Comparison of ENCODE assay signal across 8 cellular contexts in the genomic region with DNA sequence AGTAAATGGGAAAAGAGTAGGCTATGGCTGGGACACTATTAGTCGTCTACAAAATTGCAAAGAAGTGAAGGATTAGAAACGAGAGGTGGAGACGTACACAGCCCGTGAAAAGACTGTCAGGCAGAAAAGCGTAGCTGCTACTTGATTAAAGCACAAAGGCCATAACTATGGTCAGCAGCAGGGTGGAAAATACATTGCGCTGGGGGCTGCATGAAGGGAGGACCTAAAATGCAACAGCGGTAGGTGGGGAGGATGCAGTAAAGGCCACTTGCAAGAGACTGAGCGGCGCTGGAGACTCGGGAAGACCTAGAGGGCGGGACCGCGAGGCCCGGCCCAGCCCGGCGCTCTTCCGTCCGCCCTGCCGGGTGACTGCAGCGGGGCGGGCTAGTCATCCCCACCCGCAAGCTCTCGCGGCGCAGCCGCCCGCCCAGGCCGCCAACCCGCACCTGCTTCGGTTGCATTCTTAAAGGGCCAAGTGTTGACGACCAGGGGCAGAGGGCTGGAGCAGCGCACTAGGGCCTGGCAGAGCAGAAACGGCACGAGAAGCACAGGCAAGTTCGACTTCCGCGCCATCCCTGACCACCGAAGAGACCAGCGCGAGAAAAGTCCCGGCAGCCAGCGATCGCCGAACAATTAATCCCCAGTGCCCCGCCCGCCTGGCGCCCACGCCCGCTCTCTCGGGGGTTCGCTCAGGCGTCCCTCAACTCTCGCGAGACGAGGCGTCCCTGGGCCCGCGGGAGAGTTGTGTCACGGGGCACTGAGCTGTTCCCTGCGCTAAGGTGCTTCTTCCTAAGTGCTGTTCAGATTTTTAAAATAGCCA. TPM values are rescaled to one million over a fixed set of nuclear protein-coding genes. Genes with fewer than 3 reads are reported as not detected.
DNase-seq lines count a peak whose midpoint lies in the region; ATAC-seq and TF ChIP-seq lines count a peak whose summit lies in the region.

A gene (minus strand): TSS at position 635 of the 820 bp plus-strand sequence. CDS start 62 bp downstream, at position 573.

- ATAC-seq in HG02678 (IDR thresholded peaks at IDR 0.05; ENCODE audit: unreplicated experiment): peak; percentile 85
- ATAC-seq in T-cell (replicated peaks in 1 of 4): peak; percentile 91 to 94 (median 92)
- ATAC-seq in heart left ventricle: peak; percentile 98 to 99 (median 99)
- peak; percentile 97 to 98 for ATAC-seq in upper lobe of left lung (ENCODE audit: low FRiP score in 2 of 2)

- H3K27me3 ChIP-seq in adrenal gland: no peaks in the 10 kb centered on the region
- H3K27me3 ChIP-seq in heart left ventricle: no peaks in the 10 kb centered on the region
- no peaks in the 10 kb centered on the region for H3K27me3 ChIP-seq in upper lobe of left lung

- H3K36me3 Mint-ChIP-seq in T-cell: peaks cover 21% of the 10 kb centered on the region

- H3K4me3 ChIP-seq in GM12865 (ENCODE audit: low read depth, low read length): peak within 1 kb of the TSS; percentile 98
- H3K4me3 ChIP-seq in adrenal gland: peak within 1 kb of the TSS; percentile 39 to 88 (median 78)
- peak within 1 kb of the TSS; percentile 28 to 87 (median 73) for H3K4me3 ChIP-seq in heart left ventricle
- H3K4me3 ChIP-seq in upper lobe of left lung: peak within 1 kb of the TSS; percentile 52 to 68 (median 61)

- TF ChIP-seq EP300 in upper lobe of left lung (IDR thresholded peaks at IDR 0.05): no peak

- no peak for TF ChIP-seq CTCF in GM12865 (IDR thresholded peaks at IDR 0.05; ENCODE audit: insufficient read depth, low read depth, low read length, missing control alignments)
- no peak for TF ChIP-seq CTCF in adrenal gland (IDR thresholded peaks at IDR 0.05)
- peak in 2 of 12 donors; percentile 9 to 30 for TF ChIP-seq CTCF in heart left ventricle (IDR thresholded peaks at IDR 0.05)
- peak in 1 of 6 experiments; percentile 33 for TF ChIP-seq CTCF in upper lobe of left lung (IDR thresholded peaks at IDR 0.05)

- peaks cover 32 to 47% (median 32%) of the 10 kb centered on the region in 3 donors for H3K4me1 Mint-ChIP-seq in T-cell

- H3K9me3 ChIP-seq in adrenal gland (replicated peaks in 1 of 3) (no peaks in the 10 kb centered on the region), heart left ventricle (no peaks in the 10 kb centered on the region), upper lobe of left lung (no peaks in the 10 kb centered on the region)

- H3K27ac Mint-ChIP-seq in T-cell: peak within 1 kb of the TSS; percentile 96 to 97

- no peaks in the 10 kb centered on the region for H3K36me3 ChIP-seq in adrenal gland (replicated peaks in 1 of 2)
- H3K36me3 ChIP-seq in heart left ventricle: peaks cover 0 to 20% (median 15%) of the 10 kb centered on the region in 9 donors
- H3K36me3 ChIP-seq in upper lobe of left lung: peaks cover 0 to 12% (median 4%) of the 10 kb centered on the region in 4 donors

- H3K4me1 ChIP-seq in adrenal gland (replicated peaks in 1 of 2) (peaks cover 5% of the 10 kb centered on the region in 2 donors), heart left ventricle (peaks cover 0 to 16% (median 7%) of the 10 kb centered on the region in 12 donors), upper lobe of left lung (peaks cover 5 to 14% (median 12%) of the 10 kb centered on the region in 4 donors)

- 0 to 1% (median 0%) methylated on average over 27 to 60 of the region's 60 CpGs for WGBS in adrenal gland, 4 donors
- 0 to 1% (median 1%) methylated on average over 28 to 60 of the region's 60 CpGs for WGBS in heart left ventricle, 4 donors
- 0 to 1% methylated on average over 26 to 40 of the region's 60 CpGs for WGBS in upper lobe of left lung, 2 donors

- intact Hi-C loops in adrenal gland (cut with DNase I) (no loop called here), heart left ventricle (cut with DNase I) (loop anchor here in 1 of 10 donors (5.0 kb wide), 1 partner anchor 1125 kb away; a partner anchor contains a TSS), posterior cingulate gyrus (cut with DNase I) (no loop called here)

- peak within 1 kb of the TSS; percentile 90 to 97 (median 94) for H3K27ac ChIP-seq in adrenal gland
- peak within 1 kb of the TSS; percentile 88 to 97 (median 94) for H3K27ac ChIP-seq in heart left ventricle
- peak within 1 kb of the TSS; percentile 88 to 96 (median 93) for H3K27ac ChIP-seq in upper lobe of left lung

- peak within 1 kb of the TSS; percentile 88 to 93 (median 92) for H3K4me3 Mint-ChIP-seq in T-cell

- no peaks in the 10 kb centered on the region for H3K27me3 Mint-ChIP-seq in T-cell

- no peaks in the 10 kb centered on the region for H3K9me3 Mint-ChIP-seq in T-cell

- POLR2A ChIA-PET in T-cell (lab: Charles Lee): interaction anchor here in 1 of 2 donors (0.6 to 0.7 kb wide), 2 partner anchors 49 to 185 kb away, joined by 3 to 7 read pairs; no protein-coding TSS in a partner anchor

- TF ChIP-seq POLR2A in adrenal gland (IDR thresholded peaks at IDR 0.05): peak; percentile 50 to 81
- peak in 1 of 2 donors; percentile 51 for TF ChIP-seq POLR2A in heart left ventricle (IDR thresholded peaks at IDR 0.05)
- peak in 3 of 4 donors; percentile 54 to 87 (median 71) for TF ChIP-seq POLR2A in upper lobe of left lung (IDR thresholded peaks at IDR 0.05)

- CTCF ChIA-PET in T-cell (lab: Charles Lee): interaction anchor here (0.5 to 1.3 kb wide), 6 partner anchors 13 to 192 kb away, joined by 3 to 7 read pairs (median 3); a partner anchor contains a TSS

- DNase-seq in GM12865 (ENCODE audit: low read depth) (peak; percentile 98), NCI-H128 (lab: John Stamatoyannopoulos, UW; ENCODE audit: unreplicated experiment) (peak; percentile 68), T-cell (peak; percentile 91 to 97 (median 94)), adrenal gland (peak; percentile 97 to 98 (median 98)), heart left ventricle (peak; percentile 97 to 98 (median 98)), posterior cingulate gyrus (peak; percentile 91 to 99 (median 94)), upper lobe of left lung (peak; percentile 97 to 99)

RNA-seq across cellular contexts. Expression of the gene that starts here (rescaled TPM):
- total RNA-seq in T-cell (10 to 100 TPM; 19.7 to 28.2 (median 25.5) TPM), adrenal gland (10 to 100 TPM; 12.9 to 66.9 (median 28.4) TPM), heart left ventricle (10 to 100 TPM in 4 of 9 donors, 1 to 10 TPM in 5; 5.7 to 13.4 (median 8.8) TPM), upper lobe of left lung (10 to 100 TPM; 13.0 to 32.1 (median 25.9) TPM)
- polyA plus RNA-seq in adrenal gland (10 to 100 TPM in 2 of 3 donors, 1 to 10 TPM in 1; 8.8 to 51.4 (median 11.8) TPM), heart left ventricle (1 to 10 TPM; 3.8 to 5.3 TPM)

Comparison
In these comparisons a context has a peak if more than half of its experiments do, and no peak if none do; other contexts are left out.
1. Peak in every context shown above with its lines: DNase-seq, ATAC-seq, H3K4me3 ChIP-seq and H3K27ac ChIP-seq.